In the genomic region with DNA sequence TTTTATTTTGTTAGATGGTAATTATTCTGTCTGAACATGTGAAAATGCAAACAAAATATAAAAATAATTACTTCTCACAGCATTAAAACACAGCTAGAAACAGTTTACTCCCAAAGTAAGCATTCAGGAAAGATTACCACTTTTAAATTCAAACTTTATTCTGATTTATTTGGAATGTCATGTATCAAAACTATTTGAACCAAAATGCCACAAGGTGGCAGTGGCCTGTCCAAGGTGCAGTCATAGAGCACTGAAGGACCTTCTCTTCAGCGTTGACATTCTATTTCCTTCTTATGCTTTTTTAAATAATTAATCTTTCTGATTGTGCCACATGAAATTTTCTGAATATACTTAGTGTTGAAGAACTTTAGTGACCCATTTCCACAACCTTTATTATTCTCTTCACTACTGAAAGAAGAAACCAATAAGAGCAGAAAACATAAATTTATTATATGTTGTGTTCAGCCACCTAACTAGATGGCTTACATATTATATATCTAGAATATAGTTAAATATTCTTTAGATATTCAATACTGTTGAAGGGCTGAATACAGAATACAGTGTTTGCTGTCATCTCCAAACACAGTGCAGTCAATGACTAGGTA, we compare ENCODE assay signal across 12 cellular contexts.
DNase-seq lines count a peak whose midpoint lies in the region; FAIRE-seq and TF ChIP-seq lines count a peak whose summit lies in the region.
"Had no signal": no experiment of that assay in that cellular context is flagged by ENCODE, and none has a peak within 500 bp of the region (broad histone marks: within the 10 kb centered on the region; RNA-seq: fewer than 3 reads in every experiment).

No MANE protein-coding gene starts in this region.

- no peak for TF ChIP-seq POLR2A in GM12892 (IDR thresholded peaks at IDR 0.05; ENCODE audit: low read depth, low read length)

- H3K79me2 ChIP-seq in Loucy (ENCODE audit: insufficient read depth, low read length) (no peaks in the 10 kb centered on the region), neural progenitor cell (ENCODE audit: low read depth) (no peaks in the 10 kb centered on the region)

- no peaks in the 10 kb centered on the region for H3K36me3 ChIP-seq in Loucy (ENCODE audit: insufficient read depth, low read length)
- H3K36me3 ChIP-seq in colonic mucosa: no peaks in the 10 kb centered on the region
- H3K36me3 ChIP-seq in neural progenitor cell: no peaks in the 10 kb centered on the region

- H3K9me3 ChIP-seq in Loucy (ENCODE audit: insufficient read depth, low read depth, low read length) (peaks cover 9% of the 10 kb centered on the region; the same call in 1 of the 2 replicates), colonic mucosa (no peaks in the 10 kb centered on the region), neural progenitor cell (ENCODE audit: low read depth) (no peaks in the 10 kb centered on the region)

- no peaks in the 10 kb centered on the region for H3K36me3 Mint-ChIP-seq in neural progenitor cell

- H3K27ac Mint-ChIP-seq in neural progenitor cell: no peak overlapping the region

- no peak overlapping the region for H3K4me3 ChIP-seq in Loucy (ENCODE audit: low read length, poor library complexity, severe bottlenecking)
- no peak overlapping the region for H3K4me3 ChIP-seq in colonic mucosa
- H3K4me3 ChIP-seq in neural progenitor cell: no peak overlapping the region

- H3K27ac ChIP-seq in colonic mucosa (no peak overlapping the region), neural progenitor cell (no peak overlapping the region)

- no peak overlapping the region for H2AFZ ChIP-seq in Loucy (ENCODE audit: low read length)
- H2AFZ ChIP-seq in neural progenitor cell (replicated peaks): no peak overlapping the region

- no peaks in the 10 kb centered on the region for H3K4me1 Mint-ChIP-seq in neural progenitor cell

- peaks cover 5% of the 10 kb centered on the region for H3K9me3 Mint-ChIP-seq in neural progenitor cell

- peak; percentile 33 for DNase-seq in DMS 273 (lab: John Stamatoyannopoulos, UW; ENCODE audit: unreplicated experiment)
- no peak for DNase-seq in DMS 273 treated with DMSO at 0.1 percent for 48 hours (lab: John Stamatoyannopoulos, UW)
- no peak for DNase-seq in colonic mucosa
- peak; percentile 36 for DNase-seq in neural progenitor cell (ENCODE audit: low spot score)
- no peak for DNase-seq in NCI-H2029 treated with DMSO at 0.1 percent for 48 hours (lab: John Stamatoyannopoulos, UW)
- no peak for DNase-seq in GM12892 (ENCODE audit: insufficient read length)
- no peak for DNase-seq in hypothalamus (lab: John Stamatoyannopoulos, UW)
- DNase-seq: 8988T, hippocampal formation, NCI-H2171 treated with DMSO at 0.1 percent for 48 hours, retina had no signal

- intact Hi-C loops in colonic mucosa (cut with DNase I): loop anchor here (10.0 kb wide), 1 partner anchor 426 kb away; no protein-coding TSS in a partner anchor

- H4K20me1 ChIP-seq in Loucy (ENCODE audit: insufficient read depth, low read length, poor library complexity, severe bottlenecking) (no peaks in the 10 kb centered on the region), neural progenitor cell (ENCODE audit: low read depth) (no peaks in the 10 kb centered on the region)

- no peak overlapping the region for H3K4me3 Mint-ChIP-seq in neural progenitor cell

- peaks cover 2% of the 10 kb centered on the region for H3K4me1 ChIP-seq in Loucy (ENCODE audit: insufficient read depth, low read length, poor library complexity, severe bottlenecking)
- no peaks in the 10 kb centered on the region for H3K4me1 ChIP-seq in colonic mucosa
- H3K4me1 ChIP-seq in neural progenitor cell: no peaks in the 10 kb centered on the region

- H3F3A ChIP-seq in Loucy (ENCODE audit: low read depth): no peaks in the 10 kb centered on the region
- H3F3A ChIP-seq in neural progenitor cell (ENCODE audit: low read depth): no peaks in the 10 kb centered on the region

- TF ChIP-seq CTCF in Loucy (conservative IDR thresholded peaks at IDR 0.05; ENCODE audit: low read length) (peak; percentile 87), colonic mucosa (IDR thresholded peaks at IDR 0.05) (peak; percentile 36), neural progenitor cell (IDR thresholded peaks at IDR 0.05) (peak; percentile 59)

- no peak for FAIRE-seq in GM12892 (lab: Jason Lieb, UNC)

- H3K9me2 ChIP-seq in Loucy (replicated peaks; ENCODE audit: low read depth, low read length): no peaks in the 10 kb centered on the region

- H3K27me3 ChIP-seq in Loucy (ENCODE audit: insufficient read depth, low read length, poor library complexity, severe bottlenecking) (no peaks in the 10 kb centered on the region), colonic mucosa (no peaks in the 10 kb centered on the region), neural progenitor cell (no peaks in the 10 kb centered on the region)

- no peaks in the 10 kb centered on the region for H3K27me3 Mint-ChIP-seq in neural progenitor cell (ENCODE audit: insufficient read depth, low read depth)

- H3K4me2 ChIP-seq in Loucy (ENCODE audit: low read depth, low read length, poor library complexity, severe bottlenecking) (no peak overlapping the region), neural progenitor cell (no peak overlapping the region)

- no peak overlapping the region for H3K9ac ChIP-seq in Loucy (ENCODE audit: low read depth, low read length, poor library complexity, severe bottlenecking)
- H3K9ac ChIP-seq in colonic mucosa (ENCODE audit: low read depth in 2 of 2, low read length in 2 of 2): no peak overlapping the region
- no peak overlapping the region for H3K9ac ChIP-seq in neural progenitor cell

Comparison
In these comparisons a context has a peak if more than half of its experiments do, and no peak if none do; other contexts are left out.
1. DNase-seq: peak in DMS 273 (single experiment) and neural progenitor cell (single experiment); none in DMS 273 treated with DMSO at 0.1 percent for 48 hours (single experiment), colonic mucosa (single experiment), NCI-H2029 treated with DMSO at 0.1 percent for 48 hours (single experiment), GM12892 (single experiment) and hypothalamus (0 of 51).
2. CTCF ChIP-seq: peak in every context shown above with its lines; median percentile 87 in Loucy; 59 in neural progenitor cell; 36 in colonic mucosa.